ENCODE assay signal across 28 cellular contexts in the genomic region with DNA sequence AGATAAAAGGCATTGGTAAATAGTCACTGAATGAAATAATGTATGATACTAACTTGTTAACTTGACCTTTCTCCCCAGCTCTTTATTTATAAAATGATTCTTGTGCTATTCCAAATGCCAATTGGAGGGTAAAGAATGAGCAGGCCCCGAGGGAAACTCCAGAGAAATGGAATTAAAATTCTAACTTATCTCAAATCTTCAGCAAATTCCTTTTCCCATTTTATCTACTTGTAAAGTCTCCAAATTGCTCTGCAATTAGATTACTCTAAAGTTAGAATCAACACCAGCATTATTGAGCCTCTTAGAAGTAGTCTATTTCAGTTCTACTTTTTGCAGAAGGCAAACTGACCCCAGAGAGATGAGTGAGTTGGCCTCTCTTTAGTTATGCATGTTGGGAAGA.
"Had no signal": no experiment of that assay in that cellular context is flagged by ENCODE, and none has a peak within 500 bp of the region (broad histone marks: within the 10 kb centered on the region; RNA-seq: fewer than 3 reads in every experiment).

No MANE protein-coding gene starts in this region.

- H3K4me3 Mint-ChIP-seq: naive thymus-derived CD4-positive, alpha-beta T cell; natural killer cell; nephron; neural progenitor cell; stimulated activated effector memory CD8-positive, alpha-beta T cell treated with anti-CD3 and anti-CD28 coated beads, Interleukin-12 subunit alpha, Interleukin-12 subunit beta, amount 100 ng/mL, for 72 hours; stimulated activated naive B cell treated with anti-CD40 and anti-IgM and Interleukin-4, amounts not matched to agents 10 μg/mL and 1 μg/mL and 100 μg/mL, for 72 hours; stimulated activated naive CD8-positive, alpha-beta T cell treated with anti-CD3 and anti-CD28 coated beads, Interleukin-15, Interleukin-2, amounts not matched to agents 100 ng/mL and 50 ng/mL, for 24 hours; type B pancreatic cell had no signal

- H3K27ac ChIP-seq: neural progenitor cell, ovary, parathyroid adenoma, right lobe of liver, sigmoid colon, stomach, thoracic aorta, thyroid gland, tibial nerve, upper lobe of right lung, uterus had no signal

- H3K36me3 Mint-ChIP-seq: natural killer cell; neural progenitor cell; stimulated activated effector memory CD8-positive, alpha-beta T cell treated with anti-CD3 and anti-CD28 coated beads, Interleukin-12 subunit alpha, Interleukin-12 subunit beta, amount 100 ng/mL, for 72 hours; stimulated activated naive B cell treated with anti-CD40 and anti-IgM and Interleukin-4, amounts not matched to agents 10 μg/mL and 1 μg/mL and 100 μg/mL, for 72 hours; type B pancreatic cell had no signal

- H3K9me3 ChIP-seq: ovary, right lobe of liver, sigmoid colon, stomach, thoracic aorta, thyroid gland, tibial nerve, upper lobe of right lung, uterus had no signal

- H3K9ac ChIP-seq: neural progenitor cell, parathyroid adenoma had no signal

- H3K27ac Mint-ChIP-seq: naive thymus-derived CD4-positive, alpha-beta T cell; natural killer cell; nephron; neural progenitor cell; progenitor cell of endocrine pancreas; stimulated activated effector memory CD8-positive, alpha-beta T cell treated with anti-CD3 and anti-CD28 coated beads, Interleukin-12 subunit alpha, Interleukin-12 subunit beta, amount 100 ng/mL, for 72 hours; stimulated activated naive B cell treated with anti-CD40 and anti-IgM and Interleukin-4, amounts not matched to agents 10 μg/mL and 1 μg/mL and 100 μg/mL, for 72 hours; stimulated activated naive CD8-positive, alpha-beta T cell treated with anti-CD3 and anti-CD28 coated beads, Interleukin-15, Interleukin-2, amounts not matched to agents 100 ng/mL and 50 ng/mL, for 24 hours; type B pancreatic cell had no signal

- H3K9me3 Mint-ChIP-seq: natural killer cell; nephron; neural progenitor cell; stimulated activated effector memory CD8-positive, alpha-beta T cell treated with anti-CD3 and anti-CD28 coated beads, Interleukin-12 subunit alpha, Interleukin-12 subunit beta, amount 100 ng/mL, for 72 hours; stimulated activated naive B cell treated with anti-CD40 and anti-IgM and Interleukin-4, amounts not matched to agents 10 μg/mL and 1 μg/mL and 100 μg/mL, for 72 hours; stimulated activated naive CD8-positive, alpha-beta T cell treated with anti-CD3 and anti-CD28 coated beads, Interleukin-15, Interleukin-2, amounts not matched to agents 100 ng/mL and 50 ng/mL, for 24 hours; type B pancreatic cell had no signal

- H2AFZ ChIP-seq: neural progenitor cell, parathyroid adenoma had no signal

- DNase-seq: naive thymus-derived CD4-positive, alpha-beta T cell; natural killer cell; occipital lobe; ovary; posterior cingulate gyrus; right cardiac atrium; right lobe of liver; sigmoid colon; stimulated activated CD4-positive, alpha-beta T cell treated with anti-CD3 and anti-CD28 coated beads, Interleukin-15, amount 100 ng/mL, for 24 hours; stimulated activated CD4-positive, alpha-beta T cell treated with anti-CD3 and anti-CD28 coated beads, Interleukin-2, amount 100 ng/mL, for 24 hours; stimulated activated CD4-positive, alpha-beta T cell treated with anti-CD3 and anti-CD28 coated beads, Interleukin-2, amount 100 ng/mL, for 48 hours; stimulated activated CD4-positive, alpha-beta T cell treated with anti-CD3 and anti-CD28 coated beads, Interleukin-4, amount 100 ng/mL, for 24 hours; stimulated activated naive B cell treated with anti-CD40 and anti-IgM and Interleukin-4, amounts not matched to agents 10 μg/mL and 1 μg/mL and 100 μg/mL, for 72 hours; stimulated activated naive CD4-positive, alpha-beta T cell treated with Interleukin-2 at 50 U/mL for 16 hours; stomach; thyroid gland; upper lobe of right lung; uterus had no signal

- H3K36me3 ChIP-seq: neural progenitor cell, ovary, right lobe of liver, sigmoid colon, stomach, thoracic aorta, thyroid gland, tibial nerve, upper lobe of right lung, uterus had no signal

- H3K4me1 Mint-ChIP-seq: naive thymus-derived CD4-positive, alpha-beta T cell; natural killer cell; nephron; neural progenitor cell; stimulated activated naive B cell treated with anti-CD40 and anti-IgM and Interleukin-4, amounts not matched to agents 10 μg/mL and 1 μg/mL and 100 μg/mL, for 72 hours had no signal

- H3K79me2 ChIP-seq: parathyroid adenoma had no signal

- H3K4me1 ChIP-seq: neural progenitor cell, parathyroid adenoma, right lobe of liver, sigmoid colon, thyroid gland, tibial nerve, upper lobe of right lung, uterus had no signal

- FAIRE-seq: small intestine had no signal

- H3K27me3 ChIP-seq: neural progenitor cell, ovary, sigmoid colon, stomach, thyroid gland, tibial nerve, upper lobe of right lung, uterus had no signal

- H3K4me3 ChIP-seq: neural progenitor cell, ovary, right lobe of liver, sigmoid colon, stomach, thoracic aorta, thyroid gland, tibial nerve, upper lobe of right lung, uterus had no signal

- ATAC-seq: naive thymus-derived CD4-positive, alpha-beta T cell; natural killer cell; right cardiac atrium; stimulated activated effector memory CD8-positive, alpha-beta T cell treated with anti-CD3 and anti-CD28 coated beads, Interleukin-12 subunit alpha, Interleukin-12 subunit beta, amount 100 ng/mL, for 72 hours; stimulated activated naive B cell treated with anti-CD40 and anti-IgM and Interleukin-4, amounts not matched to agents 10 μg/mL and 1 μg/mL and 100 μg/mL, for 72 hours; upper lobe of right lung had no signal

- H3K4me2 ChIP-seq: neural progenitor cell had no signal
